In genomic region chr9:33170464-33171156, GRCh38 we compare ENCODE assay signal across 8 cellular contexts. TPM values are rescaled to one million over a fixed set of nuclear protein-coding genes. Genes with fewer than 3 reads are reported as not detected.
A peak's percentile ranks its signal among the peaks of the same experiment; 100 is the strongest.
DNase-seq lines count a peak whose midpoint lies in the region; ATAC-seq and TF ChIP-seq lines count a peak whose summit lies in the region.

No MANE protein-coding gene starts in this region.

- H2BK12ac ChIP-seq in mesenchymal stem cell (ENCODE audit: low read length in 2 of 2) = no peak overlapping the region

- H3K36me3 ChIP-seq in BE2C = no peaks in the 10 kb centered on the region
- no peaks in the 10 kb centered on the region for H3K36me3 ChIP-seq in HCT116 (ENCODE audit: control insufficient read depth in 1 of 2, insufficient read depth in 2 of 2, low read length in 2 of 2)
- no peaks in the 10 kb centered on the region for H3K36me3 ChIP-seq in Peyer's patch
- no peaks in the 10 kb centered on the region for H3K36me3 ChIP-seq in body of pancreas (replicated peaks in 1 of 2; ENCODE audit: insufficient read depth in 1 of 2, low read depth in 2 of 2)
- no peaks in the 10 kb centered on the region for H3K36me3 ChIP-seq in mesenchymal stem cell (ENCODE audit: control insufficient read depth in 1 of 2, insufficient read depth in 2 of 2, low read depth in 1 of 2, low read length in 2 of 2)

- no peaks in the 10 kb centered on the region for H3K9me3 ChIP-seq in BE2C
- H3K9me3 ChIP-seq in HCT116 (ENCODE audit: control insufficient read depth in 1 of 2, insufficient read depth in 1 of 2, low read depth in 1 of 2, low read length in 2 of 2) = no peaks in the 10 kb centered on the region
- no peaks in the 10 kb centered on the region for H3K9me3 ChIP-seq in Peyer's patch
- H3K9me3 ChIP-seq in body of pancreas = no peaks in the 10 kb centered on the region
- no peaks in the 10 kb centered on the region for H3K9me3 ChIP-seq in mesenchymal stem cell (ENCODE audit: control insufficient read depth, low read length)

- no peak overlapping the region for H3K4ac ChIP-seq in mesenchymal stem cell (ENCODE audit: low read depth in 1 of 2, low read length in 2 of 2)

- 51 to 53% methylated on average over 10 of the region's 10 CpGs for WGBS in body of pancreas, 2 donors
- 86% methylated on average over 10 of the region's 10 CpGs for WGBS in mesenchymal stem cell

- no peak overlapping the region for H3K27ac ChIP-seq in HCT116 (ENCODE audit: low read depth, low read length)
- H3K27ac ChIP-seq in Peyer's patch = no peak overlapping the region
- H3K27ac ChIP-seq in body of pancreas = peak overlapping the region; percentile 32 to 88 (median 76)
- no peak overlapping the region for H3K27ac ChIP-seq in mesenchymal stem cell (ENCODE audit: low read length, poor library complexity, severe bottlenecking)

- no peak overlapping the region for H3K14ac ChIP-seq in mesenchymal stem cell (ENCODE audit: low read length in 2 of 2)

- no peak overlapping the region for H2BK5ac ChIP-seq in mesenchymal stem cell (ENCODE audit: low read depth, low read length, poor library complexity, severe bottlenecking)

- no peaks in the 10 kb centered on the region for H3K9me2 ChIP-seq in HCT116 (ENCODE audit: insufficient read depth)

- H3K79me2 ChIP-seq in HCT116 (ENCODE audit: insufficient read depth, low read length) = peaks cover 10% of the 10 kb centered on the region

- no peak overlapping the region for H3K23ac ChIP-seq in mesenchymal stem cell (ENCODE audit: low read length in 2 of 2)

- H2AFZ ChIP-seq in HCT116 (ENCODE audit: low read depth, low read length, poor library complexity, severe bottlenecking) (peak overlapping the region; percentile 48), mesenchymal stem cell (ENCODE audit: low read depth, low read length) (no peak overlapping the region)

- peak; percentile 49 for TF ChIP-seq CTCF in BE2C (IDR thresholded peaks at IDR 0.05; ENCODE audit: low read depth, low read length)
- TF ChIP-seq CTCF in HCT116 (IDR thresholded peaks at IDR 0.05 in 2 of 3, conservative IDR thresholded peaks at IDR 0.05 in 1 of 3; ENCODE audit: borderline replicate concordance in 1 of 3, insufficient read depth in 1 of 3, low read depth in 2 of 3, low read length in 2 of 3) = peak in 2 of 3 experiments; percentile 30 to 52; a peak in 3 of 6 replicates
- TF ChIP-seq CTCF in Peyer's patch (IDR thresholded peaks at IDR 0.05) = peak in 5 of 6 experiments; percentile 17 to 68 (median 57)
- TF ChIP-seq CTCF in body of pancreas (IDR thresholded peaks at IDR 0.05) = peak in 6 of 7 experiments; percentile 14 to 50 (median 30)

- no peaks in the 10 kb centered on the region for H4K20me1 ChIP-seq in HCT116 (ENCODE audit: insufficient read depth)

- H2BK15ac ChIP-seq in mesenchymal stem cell (ENCODE audit: low read depth, poor library complexity, severe bottlenecking) = no peak overlapping the region

- H3K4me1 ChIP-seq in BE2C = no peaks in the 10 kb centered on the region; the same call in 1 of the 2 replicates
- H3K4me1 ChIP-seq in HCT116 (ENCODE audit: control insufficient read depth in 1 of 2, insufficient read depth in 2 of 2, low read length in 2 of 2) = peaks cover 20 to 39% of the 10 kb centered on the region in 2 experiments; a peak in 3 of 4 replicates
- peaks cover 0 to 7% (median 4%) of the 10 kb centered on the region in 4 donors for H3K4me1 ChIP-seq in Peyer's patch
- peaks cover 56% of the 10 kb centered on the region for H3K4me1 ChIP-seq in body of pancreas
- peaks cover 22% of the 10 kb centered on the region for H3K4me1 ChIP-seq in mesenchymal stem cell (ENCODE audit: control insufficient read depth, insufficient read depth, low read depth, low read length)

- peak overlapping the region; percentile 54 for H2AK5ac ChIP-seq in mesenchymal stem cell (ENCODE audit: low read length, severe bottlenecking)

- DNase-seq in BE2C (peak; percentile 70), HCT116 (ENCODE audit: low read depth, low spot score) (peak; percentile 49), Peyer's patch (peak; percentile 54 to 79 (median 65)), body of pancreas (peak; percentile 45 to 73 (median 60)), mesenchymal stem cell (no peak)

- no peaks in the 10 kb centered on the region for H3K79me1 ChIP-seq in mesenchymal stem cell (replicated peaks; ENCODE audit: low read length, poor library complexity, severe bottlenecking)

- H3K4me3 ChIP-seq in BE2C (ENCODE audit: low read depth, low read length) (no peak overlapping the region), HCT116 (replicated peaks in 1 of 2; ENCODE audit: low read depth in 1 of 2, low read length in 2 of 2) (no peak overlapping the region), Peyer's patch (no peak overlapping the region), body of pancreas (no peak overlapping the region), mesenchymal stem cell (ENCODE audit: insufficient read depth in 1 of 2, low read depth in 1 of 2, low read length in 2 of 2) (no peak overlapping the region)

- H3K27me3 ChIP-seq in BE2C (no peaks in the 10 kb centered on the region), HCT116 (ENCODE audit: insufficient read depth, low read length) (no peaks in the 10 kb centered on the region), Peyer's patch (no peaks in the 10 kb centered on the region), body of pancreas (no peaks in the 10 kb centered on the region), mesenchymal stem cell (ENCODE audit: control insufficient read depth in 1 of 2, insufficient read depth in 1 of 2, low read length in 2 of 2) (no peaks in the 10 kb centered on the region)

- H3K9ac ChIP-seq in HCT116 (ENCODE audit: low read length) (no peak overlapping the region), mesenchymal stem cell (ENCODE audit: low read length) (no peak overlapping the region)

- H4K91ac ChIP-seq in mesenchymal stem cell (ENCODE audit: low read length) = no peak overlapping the region

- POLR2A ChIA-PET in HCT116 (lab: Charles Lee) = no interaction called here

- no peak overlapping the region for H4K8ac ChIP-seq in mesenchymal stem cell (ENCODE audit: low read length)

- no peak overlapping the region for H2BK120ac ChIP-seq in mesenchymal stem cell (ENCODE audit: low read depth, low read length)

- CTCF ChIA-PET in HCT116 (lab: Charles Lee) = interaction anchor here (0.6 to 2.1 kb wide), 6 partner anchors 10 to 92 kb away, joined by 3 to 13 read pairs (median 3); no protein-coding TSS in a partner anchor

- ATAC-seq in HCT116 (peak; percentile 15; the same call in 1 of the 2 replicates), body of pancreas (no peak), HG02938 (IDR thresholded peaks at IDR 0.05; ENCODE audit: unreplicated experiment) (no peak), GM21619 (IDR thresholded peaks at IDR 0.05; ENCODE audit: unreplicated experiment) (no peak), GM21723 (IDR thresholded peaks at IDR 0.05; ENCODE audit: unreplicated experiment) (no peak)

- H3K4me2 ChIP-seq in HCT116 (ENCODE audit: low read length) (no peak overlapping the region), mesenchymal stem cell (ENCODE audit: low read length, poor library complexity, severe bottlenecking) (peak overlapping the region; percentile 25)

- TF ChIP-seq RAD21 in HCT116 (IDR thresholded peaks at IDR 0.05; ENCODE audit: low read depth) = no peak

- TF ChIP-seq POLR2A in HCT116 (IDR thresholded peaks at IDR 0.05; ENCODE audit: borderline replicate concordance, extremely low read depth, insufficient read depth, insufficient read length) (no peak), Peyer's patch (IDR thresholded peaks at IDR 0.05) (no peak), body of pancreas (IDR thresholded peaks at IDR 0.05) (no peak)

- RAD21 ChIA-PET in HCT116 (lab: Charles Lee; ENCODE audit: low non-redundant PET in 1 of 2, low total read pairs in 2 of 2, uncharacterized antibody in 2 of 2, unreplicated experiment in 2 of 2) = no interaction called here

- no TSS peak for BruUV-seq in HCT116 (replicated peaks; lab: Mats Ljungman, UMichigan)

- H3K18ac ChIP-seq in mesenchymal stem cell (ENCODE audit: low read depth in 1 of 2, low read length in 2 of 2) = no peak overlapping the region

- intact Hi-C loops in HCT116 (cut with micrococcal nuclease) (loop anchor here (1.0 to 2.0 kb wide), 2 partner anchors 54 to 89 kb away; no protein-coding TSS in a partner anchor), body of pancreas (cut with DNase I) (no loop called here)

TF ChIP-seq in HCT116, 20 proteins besides CTCF, POLR2A, EP300 and RAD21:
- TF ChIP-seq FOSL1 (IDR thresholded peaks at IDR 0.05; ENCODE audit: low read depth) (no peak), YY1 (IDR thresholded peaks at IDR 0.05; ENCODE audit: extremely low read depth, insufficient replicate concordance, low read depth, low read length) (peak; percentile 33)

RNA-seq across cellular contexts. Expression of gene B4GALT1, which starts 3.5 kb away (rescaled TPM):
- polyA plus RNA-seq in BE2C (2012; ENCODE audit: insufficient read depth, insufficient read length, low read depth) = 2.6 TPM
- total RNA-seq in HCT116 (2021; ENCODE audit: unreplicated experiment) (31.4 TPM), Peyer's patch (10 to 100 TPM; 26.4 to 65.3 (median 44.1) TPM), body of pancreas (10 to 100 TPM; 31.3 to 42.3 TPM)
- 20.3 and 21.6 TPM in 2 replicates for polyA plus RNA-seq in HCT116 (2012)
- polyA plus RNA-seq in mesenchymal stem cell (2013, experiment 1 of 2) = 58.5 TPM
- 58.1 TPM for polyA plus RNA-seq in mesenchymal stem cell (2013, experiment 2 of 2)

Comparison
In these comparisons a context has a peak if more than half of its experiments do, and no peak if none do; other contexts are left out.
1. H3K27ac ChIP-seq: peak in body of pancreas (4 of 4); none in HCT116 (single experiment), Peyer's patch (0 of 4) and mesenchymal stem cell (single experiment).
2. Peak in every context shown above with its lines, with median percentiles within 50 percentile points of each other: CTCF ChIP-seq.